ENCODE assay signal across 21 cellular contexts in the genomic region with DNA sequence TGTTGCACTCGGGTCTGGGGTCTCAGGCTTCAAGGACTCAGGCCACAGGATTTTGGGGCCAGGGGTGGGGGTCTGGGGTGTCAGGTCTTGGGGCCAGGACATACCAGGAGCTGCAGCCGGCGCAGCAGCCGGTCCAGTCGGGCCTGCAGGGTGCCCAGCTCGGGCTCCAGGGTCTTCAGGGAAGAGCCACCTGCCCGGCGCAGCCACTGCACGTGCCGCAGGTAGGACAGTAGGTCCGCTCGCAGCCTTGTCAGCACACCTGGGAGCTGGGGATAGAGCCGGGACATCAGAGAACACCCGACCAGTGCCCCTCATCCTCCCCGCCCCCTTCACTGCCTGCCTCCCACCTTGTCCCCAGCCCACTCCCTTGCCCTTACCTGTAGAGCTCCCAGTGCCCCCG. TPM values are rescaled to one million over a fixed set of nuclear protein-coding genes. Genes with fewer than 3 reads are reported as not detected.
A peak's percentile ranks its signal among the peaks of the same experiment; 100 is the strongest.
DNase-seq lines count a peak whose midpoint lies in the region; ATAC-seq and TF ChIP-seq lines count a peak whose summit lies in the region.
"Had no signal": no experiment of that assay in that cellular context is flagged by ENCODE, and none has a peak within 500 bp of the region (broad histone marks: within the 10 kb centered on the region; RNA-seq: fewer than 3 reads in every experiment).

No MANE protein-coding gene starts in this region.

- 0 out of 2 replicates have a peak overlapping the region, but pooled peaks have one; percentile 76 for H3K4me2 ChIP-seq in SK-N-SH
- peak overlapping the region; percentile 89 for H3K4me2 ChIP-seq in smooth muscle cell

- TF ChIP-seq RAD21 in SK-N-SH (IDR thresholded peaks at IDR 0.05; ENCODE audit: low read length): no peak

- H3K9ac ChIP-seq in SK-N-SH: no peak overlapping the region
- peak overlapping the region; percentile 96 for H3K9ac ChIP-seq in smooth muscle cell (ENCODE audit: low read depth)

- 86% methylated on average over 9 of the region's 16 CpGs for WGBS in SK-N-SH (ENCODE audit: low lambda C conversion rate)
- WGBS in smooth muscle cell (ENCODE audit: low lambda C conversion rate): 98% methylated on average over 10 of the region's 16 CpGs

- no peak for TF ChIP-seq CTCF in SK-N-SH (IDR thresholded peaks at IDR 0.05)
- no peak for TF ChIP-seq CTCF in RWPE1 (conservative IDR thresholded peaks at IDR 0.05; ENCODE audit: low read depth)
- no peak for TF ChIP-seq CTCF in brain microvascular endothelial cell (IDR thresholded peaks at IDR 0.05; ENCODE audit: low read depth, low read length, missing control alignments)
- TF ChIP-seq CTCF in smooth muscle cell (IDR thresholded peaks at IDR 0.05; ENCODE audit: borderline replicate concordance, insufficient read depth, poor library complexity, severe bottlenecking): no peak
- TF ChIP-seq CTCF in Peyer's patch (IDR thresholded peaks at IDR 0.05): no peak

- H2AFZ ChIP-seq in SK-N-SH (ENCODE audit: low read depth) (no peak overlapping the region), smooth muscle cell (ENCODE audit: low read depth) (no peak overlapping the region)
- H2AFZ ChIP-seq: PC-9 had no signal

- H4K20me1 ChIP-seq in SK-N-SH (ENCODE audit: insufficient read depth): no peaks in the 10 kb centered on the region
- H4K20me1 ChIP-seq in smooth muscle cell (ENCODE audit: low read depth): peaks cover 31% of the 10 kb centered on the region

- H3K9me3 ChIP-seq in SK-N-SH (no peaks in the 10 kb centered on the region), smooth muscle cell (replicated peaks; ENCODE audit: low read depth) (no peaks in the 10 kb centered on the region), Peyer's patch (no peaks in the 10 kb centered on the region)

- POLR2A ChIA-PET in SK-N-SH (lab: Yijun Ruan, JAX): interaction anchor here (0.7 to 2.8 kb wide), 2 partner anchors 15 to 39 kb away, joined by 3 to 14 read pairs; a partner anchor contains a TSS
- POLR2A ChIA-PET in RWPE1 (lab: Yijun Ruan, JAX; ENCODE audit: low non-redundant PET): interaction anchor here (0.5 to 0.6 kb wide), 2 partner anchors 15 to 157 kb away, joined by 3 to 9 read pairs; no protein-coding TSS in a partner anchor

- in situ Hi-C loops in brain microvascular endothelial cell (cut with HindIII; ENCODE audit: low pct_ligation_motif_present, low sequenced_read_pairs): no loop called here

- no peak for TF ChIP-seq POLR2A in Peyer's patch (IDR thresholded peaks at IDR 0.05)

- H3F3A ChIP-seq in SK-N-SH (replicated peaks; ENCODE audit: insufficient read depth): peaks cover 29% of the 10 kb centered on the region
- H3F3A ChIP-seq in smooth muscle cell (ENCODE audit: low read depth): peaks cover 38% of the 10 kb centered on the region

- H3K4me1 ChIP-seq in SK-N-SH (ENCODE audit: control insufficient read depth in 1 of 2, insufficient read depth in 2 of 2, low read depth in 1 of 2, low read length in 1 of 2) (peaks cover 17 to 18% of the 10 kb centered on the region in 2 experiments; a peak in 3 of 4 replicates), smooth muscle cell (ENCODE audit: low read depth) (peaks cover 11% of the 10 kb centered on the region), Peyer's patch (peaks cover 0 to 19% (median 6%) of the 10 kb centered on the region in 4 donors)

- H3K36me3 ChIP-seq in SK-N-SH (replicated peaks in 1 of 2; ENCODE audit: control insufficient read depth in 1 of 2, insufficient read depth in 2 of 2, low read length in 1 of 2): peaks cover 0 to 4% of the 10 kb centered on the region in 2 experiments
- H3K36me3 ChIP-seq in brain microvascular endothelial cell (replicated peaks): no peaks in the 10 kb centered on the region
- no peaks in the 10 kb centered on the region for H3K36me3 ChIP-seq in smooth muscle cell (ENCODE audit: low read depth)
- no peaks in the 10 kb centered on the region for H3K36me3 ChIP-seq in Peyer's patch

- CTCF ChIA-PET in SK-N-SH (lab: Yijun Ruan, JAX) (interaction anchor here (1.1 to 2.5 kb wide), 6 partner anchors 16 to 281 kb away, joined by 3 to 10 read pairs (median 6); a partner anchor contains a TSS), RWPE1 (lab: Yijun Ruan, JAX) (no interaction called here)

- no peak for TF ChIP-seq EP300 in SK-N-SH (IDR thresholded peaks at IDR 0.05; ENCODE audit: borderline replicate concordance in 1 of 2, low read depth in 1 of 2, low read length in 1 of 2)

- H3K27ac ChIP-seq in SK-N-SH (ENCODE audit: low read depth in 2 of 2, low read length in 1 of 2) (no peak overlapping the region), RWPE1 (peak overlapping the region; percentile 78), brain microvascular endothelial cell (no peak overlapping the region), smooth muscle cell (ENCODE audit: low read depth) (peak overlapping the region; percentile 97), Peyer's patch (no peak overlapping the region)
- H3K27ac ChIP-seq: PC-9, SK-N-MC had no signal

- H3K4me3 ChIP-seq in SK-N-SH (ENCODE audit: low read depth in 2 of 2, low read length in 1 of 2) (no peak overlapping the region), brain microvascular endothelial cell (ENCODE audit: low read depth, low read length) (peak overlapping the region; percentile 83), smooth muscle cell (peak overlapping the region; percentile 88), Peyer's patch (no peak overlapping the region)
- H3K4me3 ChIP-seq: SK-N-MC had no signal

- peaks cover 14% of the 10 kb centered on the region for H3K79me2 ChIP-seq in SK-N-SH (ENCODE audit: insufficient read depth)
- H3K79me2 ChIP-seq in smooth muscle cell (ENCODE audit: low read depth): peaks cover 4% of the 10 kb centered on the region

- DNase-seq in SK-N-SH: no peak
- DNase-seq in RWPE1 (ENCODE audit: low spot score): no peak
- DNase-seq in brain microvascular endothelial cell: no peak
- no peak for DNase-seq in smooth muscle cell (lab: John Stamatoyannopoulos, UW; ENCODE audit: unreplicated experiment)
- no peak for DNase-seq in effector CD4-positive, alpha-beta T cell
- DNase-seq in Peyer's patch: no peak
- DNase-seq: 8988T, C1 segment of cervical spinal cord, DMS79 treated with DMSO at 0.1 percent for 48 hours, Karpas-422, NCI-H1436, NCI-H1930, NCI-H226, NCI-H524 treated with DMSO at 0.1 percent for 48 hours had no signal

- ATAC-seq in SK-N-SH treated with all-trans-retinoic acid at 6 μM for 48 hours (no peak), GM19467 (IDR thresholded peaks at IDR 0.05; ENCODE audit: unreplicated experiment) (no peak)

- H3K27me3 ChIP-seq in SK-N-SH (ENCODE audit: insufficient read depth) (no peaks in the 10 kb centered on the region), brain microvascular endothelial cell (replicated peaks) (no peaks in the 10 kb centered on the region), smooth muscle cell (ENCODE audit: low read depth) (no peaks in the 10 kb centered on the region), Peyer's patch (peaks cover 0 to 38% of the 10 kb centered on the region in 2 donors)

- no peaks in the 10 kb centered on the region for H3K9me2 ChIP-seq in SK-N-SH

TF ChIP-seq in SK-N-SH, 30 proteins besides CTCF, POLR2A, EP300 and RAD21 (continues in another document):
- TF ChIP-seq POLR2AphosphoS5 (IDR thresholded peaks at IDR 0.05; ENCODE audit: low read depth, low read length): no peak
- TF ChIP-seq, protein P1, sequence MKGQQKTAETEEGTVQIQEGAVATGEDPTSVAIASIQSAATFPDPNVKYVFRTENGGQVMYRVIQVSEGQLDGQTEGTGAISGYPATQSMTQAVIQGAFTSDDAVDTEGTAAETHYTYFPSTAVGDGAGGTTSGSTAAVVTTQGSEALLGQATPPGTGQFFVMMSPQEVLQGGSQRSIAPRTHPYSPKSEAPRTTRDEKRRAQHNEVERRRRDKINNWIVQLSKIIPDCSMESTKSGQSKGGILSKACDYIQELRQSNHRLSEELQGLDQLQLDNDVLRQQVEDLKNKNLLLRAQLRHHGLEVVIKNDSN (IDR thresholded peaks at IDR 0.05; ENCODE audit: borderline replicate concordance, low read depth): no peak

TF ChIP-seq in SK-N-SH treated with all-trans-retinoic acid at 6 μM for 48 hours, 23 proteins besides CTCF, POLR2A, EP300 and RAD21 (continues in another document):
- no peak for TF ChIP-seq GLIS3 (CRISPR knock-in tag; IDR thresholded peaks at IDR 0.05)
- no peak for TF ChIP-seq BACH2 (CRISPR knock-in tag; IDR thresholded peaks at IDR 0.05; ENCODE audit: borderline replicate concordance)
- no peak for TF ChIP-seq PPARA (CRISPR knock-in tag; IDR thresholded peaks at IDR 0.05; ENCODE audit: borderline replicate concordance)
- TF ChIP-seq ARNTL (CRISPR knock-in tag; IDR thresholded peaks at IDR 0.05; ENCODE audit: borderline replicate concordance, low read depth): no peak
- no peak for TF ChIP-seq SNAI2 (CRISPR knock-in tag; IDR thresholded peaks at IDR 0.05)
- no peak for TF ChIP-seq OSR1 (CRISPR knock-in tag; IDR thresholded peaks at IDR 0.05)
- TF ChIP-seq ZNF70 (CRISPR knock-in tag; IDR thresholded peaks at IDR 0.05): no peak

RNA-seq across cellular contexts. Expression of a gene that starts 2.2 kb away (rescaled TPM):
- polyA plus RNA-seq in SK-N-SH (2012; rRNA removed): 13.2 and 16.1 TPM in 2 replicates
- 8.4 and 11.0 TPM in 2 replicates for polyA plus RNA-seq in SK-N-SH (2012; cell fraction: cytosol; rRNA removed)
- 22.6 and 33.5 TPM in 2 replicates for polyA plus RNA-seq in SK-N-SH (2012; cell fraction: nucleus; rRNA removed)
- total RNA-seq in smooth muscle cell: 36.5 and 40.1 TPM in 2 replicates
- polyA plus RNA-seq in smooth muscle cell: 66.4 and 68.1 TPM in 2 replicates
- total RNA-seq in Peyer's patch: not detected

RNA-seq across cellular contexts. Expression of a gene that starts 5.0 kb away (rescaled TPM):
- polyA plus RNA-seq in SK-N-SH (2012; rRNA removed): not detected in 2 replicates
- polyA plus RNA-seq in SK-N-SH (2012; cell fraction: cytosol; rRNA removed): not detected in 2 replicates
- 0.06 and 0.10 TPM in 2 replicates for polyA plus RNA-seq in SK-N-SH (2012; cell fraction: nucleus; rRNA removed)
- 0.58 TPM in 1 of 2 replicates, not detected in the other for total RNA-seq in smooth muscle cell
- polyA plus RNA-seq in smooth muscle cell: 0.07 and 0.35 TPM in 2 replicates
- total RNA-seq in Peyer's patch: not detected
- total RNA-seq: H7, HT-29, MCF 10A had no signal

RNA-seq across cellular contexts. Expression of a gene that starts 8.5 kb away (rescaled TPM):
- polyA plus RNA-seq in SK-N-SH (2012; rRNA removed) (0.77 and 0.91 TPM in 2 replicates), smooth muscle cell (8.2 and 11.1 TPM in 2 replicates)
- 0.08 and 0.30 TPM in 2 replicates for polyA plus RNA-seq in SK-N-SH (2012; cell fraction: cytosol; rRNA removed)
- polyA plus RNA-seq in SK-N-SH (2012; cell fraction: nucleus; rRNA removed): 14.1 and 29.8 TPM in 2 replicates
- total RNA-seq in smooth muscle cell (not detected in 2 replicates), Peyer's patch (not detected)
- total RNA-seq: H7, HT-29, PC-9 had no signal

RNA-seq across cellular contexts. Expression of a gene that starts 13.6 kb away (rescaled TPM):
- polyA plus RNA-seq in SK-N-SH (2012; rRNA removed): 0.58 and 0.74 TPM in 2 replicates
- 0.17 and 0.34 TPM in 2 replicates for polyA plus RNA-seq in SK-N-SH (2012; cell fraction: cytosol; rRNA removed)
- 5.4 and 8.8 TPM in 2 replicates for polyA plus RNA-seq in SK-N-SH (2012; cell fraction: nucleus; rRNA removed)
- 0.18 and 0.31 TPM in 2 replicates for total RNA-seq in smooth muscle cell
- polyA plus RNA-seq in smooth muscle cell: 1.7 and 1.9 TPM in 2 replicates
- not detected for total RNA-seq in Peyer's patch

RNA-seq across cellular contexts. Expression of a gene that starts 16.0 kb away (rescaled TPM):
- polyA plus RNA-seq in SK-N-SH (2012; rRNA removed) (0.08 and 0.12 TPM in 2 replicates), smooth muscle cell (3.3 and 9.3 TPM in 2 replicates)
- 0.03 and 0.05 TPM in 2 replicates for polyA plus RNA-seq in SK-N-SH (2012; cell fraction: cytosol; rRNA removed)
- 0.12 TPM in 1 of 2 replicates, not detected in the other for polyA plus RNA-seq in SK-N-SH (2012; cell fraction: nucleus; rRNA removed)
- total RNA-seq in smooth muscle cell (0.58 and 2.6 TPM in 2 replicates), Peyer's patch (10 to 100 TPM; 19.8 to 75.8 (median 61.6) TPM)

Comparison
In these comparisons a context has a peak if more than half of its experiments do, and no peak if none do; other contexts are left out.
1. H3K27ac ChIP-seq: peak in RWPE1 (single experiment) and smooth muscle cell (single experiment); none in SK-N-SH (0 of 2), brain microvascular endothelial cell (single experiment) and Peyer's patch (0 of 4).
2. H3K4me3 ChIP-seq: peak in brain microvascular endothelial cell (single experiment) and smooth muscle cell (single experiment); none in SK-N-SH (0 of 2) and Peyer's patch (0 of 4).
3. RNA of a gene that starts 2.2 kb away (total RNA-seq): 36.5 to 40.1 TPM in smooth muscle cell; not detected in Peyer's patch; every median in the first group is over 10 times any median in the second.